20 cellular contexts compared by ENCODE assay signal in genomic region chr11:13311570-13311969, GRCh38. TPM values are rescaled to one million over a fixed set of nuclear protein-coding genes. Genes with fewer than 3 reads are reported as not detected.
DNase-seq lines count a peak whose midpoint lies in the region; ATAC-seq and TF ChIP-seq lines count a peak whose summit lies in the region.
"Had no signal": no experiment of that assay in that cellular context is flagged by ENCODE, and none has a peak within 500 bp of the region (broad histone marks: within the 10 kb centered on the region; RNA-seq: fewer than 3 reads in every experiment).

No MANE protein-coding gene starts in this region.

- H3K4me3 Mint-ChIP-seq in CD8-positive, alpha-beta T cell: no peak overlapping the region
- H3K4me3 Mint-ChIP-seq in central memory CD8-positive, alpha-beta T cell: no peak overlapping the region
- peak overlapping the region in 1 of 5 donors; percentile 36 for H3K4me3 Mint-ChIP-seq in immature natural killer cell

- no peak for ATAC-seq in CD8-positive, alpha-beta T cell
- ATAC-seq in central memory CD8-positive, alpha-beta T cell (replicated peaks; ENCODE audit: extremely low read depth, poor library complexity, severe bottlenecking): no peak
- no peak for ATAC-seq in GM18868 (IDR thresholded peaks at IDR 0.05; ENCODE audit: unreplicated experiment)
- ATAC-seq: PC-3 had no signal

- H3K36me3 Mint-ChIP-seq in CD8-positive, alpha-beta T cell: peaks cover 61% of the 10 kb centered on the region
- peaks cover 10% of the 10 kb centered on the region for H3K36me3 Mint-ChIP-seq in central memory CD8-positive, alpha-beta T cell (ENCODE audit: insufficient read depth)
- peaks cover 0 to 22% (median 6%) of the 10 kb centered on the region in 3 donors for H3K36me3 Mint-ChIP-seq in immature natural killer cell

- no peak for TF ChIP-seq CTCF in CD8-positive, alpha-beta T cell (IDR thresholded peaks at IDR 0.05)
- TF ChIP-seq CTCF in RWPE1 (conservative IDR thresholded peaks at IDR 0.05; ENCODE audit: low read depth): no peak
- TF ChIP-seq CTCF in brain microvascular endothelial cell (IDR thresholded peaks at IDR 0.05; ENCODE audit: low read depth, low read length, missing control alignments): no peak

- H3K4me1 ChIP-seq in CD8-positive, alpha-beta T cell (ENCODE audit: insufficient read depth, low read length): peaks cover 42% of the 10 kb centered on the region

- no peaks in the 10 kb centered on the region for H3K27me3 ChIP-seq in CD8-positive, alpha-beta T cell (ENCODE audit: insufficient read depth, low read length)
- no peaks in the 10 kb centered on the region for H3K27me3 ChIP-seq in brain microvascular endothelial cell (replicated peaks)

- H3K4me3 ChIP-seq in CD8-positive, alpha-beta T cell (ENCODE audit: low read depth, low read length): no peak overlapping the region
- H3K4me3 ChIP-seq in brain microvascular endothelial cell (ENCODE audit: low read depth, low read length): no peak overlapping the region

- no peaks in the 10 kb centered on the region for H3K27me3 Mint-ChIP-seq in CD8-positive, alpha-beta T cell (ENCODE audit: low read depth)
- H3K27me3 Mint-ChIP-seq in central memory CD8-positive, alpha-beta T cell: no peaks in the 10 kb centered on the region
- H3K27me3 Mint-ChIP-seq in immature natural killer cell (ENCODE audit: low read depth in 3 of 3): peaks cover 1 to 4% (median 2%) of the 10 kb centered on the region in 3 donors

- intact Hi-C loops in CD8-positive, alpha-beta T cell (cut with DNase I, micrococcal nuclease): no loop called here

- POLR2A ChIA-PET in CD8-positive, alpha-beta T cell (lab: Charles Lee): no interaction called here
- POLR2A ChIA-PET in RWPE1 (lab: Yijun Ruan, JAX; ENCODE audit: low non-redundant PET): no interaction called here

- in situ Hi-C loops in brain microvascular endothelial cell (cut with HindIII; ENCODE audit: low pct_ligation_motif_present, low sequenced_read_pairs): no loop called here

- H3K27ac ChIP-seq in CD8-positive, alpha-beta T cell (ENCODE audit: low read depth, low read length): no peak overlapping the region
- H3K27ac ChIP-seq in RWPE1 (peak overlapping the region; percentile 84), brain microvascular endothelial cell (no peak overlapping the region)

- H3K9me3 Mint-ChIP-seq in CD8-positive, alpha-beta T cell: no peaks in the 10 kb centered on the region
- H3K9me3 Mint-ChIP-seq in central memory CD8-positive, alpha-beta T cell: no peaks in the 10 kb centered on the region
- H3K9me3 Mint-ChIP-seq in immature natural killer cell: no peaks in the 10 kb centered on the region

- H3K4me1 Mint-ChIP-seq in CD8-positive, alpha-beta T cell (ENCODE audit: low read depth): peaks cover 63% of the 10 kb centered on the region
- peaks cover 70% of the 10 kb centered on the region for H3K4me1 Mint-ChIP-seq in central memory CD8-positive, alpha-beta T cell
- peaks cover 0 to 43% of the 10 kb centered on the region in 2 donors for H3K4me1 Mint-ChIP-seq in immature natural killer cell

- DNase-seq in CD8-positive, alpha-beta T cell: no peak
- no peak for DNase-seq in RWPE1 (ENCODE audit: low spot score)
- DNase-seq in central memory CD8-positive, alpha-beta T cell (ENCODE audit: low spot score in 2 of 2): no peak
- no peak for DNase-seq in immature natural killer cell
- no peak for DNase-seq in stimulated activated CD4-positive, alpha-beta T cell treated with anti-CD3 and anti-CD28 coated beads, Interleukin-4, amount 100 ng/mL, for 4 hours
- no peak for DNase-seq in foreskin melanocyte
- no peak for DNase-seq in brain microvascular endothelial cell
- DNase-seq: GOT3, HCEC 1CT, NCI-H1092 treated with DMSO at 0.1 percent for 48 hours, NCI-H1436, NCI-H187, NCI-H2081 treated with DMSO at 0.1 percent for 48 hours, NCI-H2171, NCI-H345, NCI-H524 treated with DMSO at 0.1 percent for 48 hours, NCI-H774, PC-3, Right ventricle myocardium superior had no signal

- CTCF ChIA-PET in CD8-positive, alpha-beta T cell (lab: Charles Lee): no interaction called here
- CTCF ChIA-PET in RWPE1 (lab: Yijun Ruan, JAX): interaction anchor here (0.7 kb wide), 1 partner anchor 93 kb away, joined by 3 read pairs; no protein-coding TSS in a partner anchor

- H3K36me3 ChIP-seq in CD8-positive, alpha-beta T cell (ENCODE audit: insufficient read depth, low read length): peaks cover 5% of the 10 kb centered on the region
- no peaks in the 10 kb centered on the region for H3K36me3 ChIP-seq in brain microvascular endothelial cell (replicated peaks)

- H3K27ac Mint-ChIP-seq in CD8-positive, alpha-beta T cell: peak overlapping the region; percentile 28
- peak overlapping the region; percentile 8 for H3K27ac Mint-ChIP-seq in central memory CD8-positive, alpha-beta T cell (ENCODE audit: low read depth)
- H3K27ac Mint-ChIP-seq in immature natural killer cell: peak overlapping the region in 5 of 6 donors; percentile 18 to 76 (median 58)

- H3K9me3 ChIP-seq in CD8-positive, alpha-beta T cell (ENCODE audit: low read length): no peaks in the 10 kb centered on the region

RNA-seq across cellular contexts. Expression of gene BMAL1, which starts 34.0 kb away (rescaled TPM):
- 100 to 1,000 TPM; 109 to 119 TPM for total RNA-seq in CD8-positive, alpha-beta T cell
- 10 to 100 TPM; 20.2 to 29.6 (median 20.2) TPM for polyA plus RNA-seq in immature natural killer cell

Comparison
In these comparisons a context has a peak if more than half of its experiments do, and no peak if none do; other contexts are left out.
1. H3K27ac Mint-ChIP-seq: peak in every context shown above with its lines; median percentile 58 in immature natural killer cell; 28 in CD8-positive, alpha-beta T cell; 8 in central memory CD8-positive, alpha-beta T cell.